ENCODE assay signal across 20 cellular contexts in genomic region chr12:101256271-101256670, GRCh38. TPM values are rescaled to one million over a fixed set of nuclear protein-coding genes. Genes with fewer than 3 reads are reported as not detected.
DNase-seq lines count a peak whose midpoint lies in the region; ATAC-seq and TF ChIP-seq lines count a peak whose summit lies in the region.
"Had no signal": no experiment of that assay in that cellular context is flagged by ENCODE, and none has a peak within 500 bp of the region (broad histone marks: within the 10 kb centered on the region; RNA-seq: fewer than 3 reads in every experiment).

No MANE protein-coding gene starts in this region.

- H3F3A ChIP-seq in GM23248 (ENCODE audit: insufficient read depth), result no peaks in the 10 kb centered on the region
- H3F3A ChIP-seq in PC-3 (ENCODE audit: low read length, unreplicated experiment), result no peaks in the 10 kb centered on the region

- no peaks in the 10 kb centered on the region for H3K4me1 Mint-ChIP-seq in CD8-positive, alpha-beta memory T cell

- H3K9me3 ChIP-seq in GM23248 (ENCODE audit: low read depth), result no peaks in the 10 kb centered on the region
- no peaks in the 10 kb centered on the region for H3K9me3 ChIP-seq in esophagus muscularis mucosa
- H3K9me3 ChIP-seq in CD8-positive, alpha-beta memory T cell (ENCODE audit: low read length), result no peaks in the 10 kb centered on the region
- H3K9me3 ChIP-seq in BE2C, result no peaks in the 10 kb centered on the region
- H3K9me3 ChIP-seq in PC-3 (ENCODE audit: low read length), result no peaks in the 10 kb centered on the region

- H2AFZ ChIP-seq in GM23248 (no peak overlapping the region), PC-3 (ENCODE audit: low read length) (no peak overlapping the region)

- H3K79me1 ChIP-seq in mesendoderm (ENCODE audit: low read length), result no peaks in the 10 kb centered on the region

- no peak overlapping the region for H4K5ac ChIP-seq in mesendoderm (ENCODE audit: low read length)

- in situ Hi-C loops in GM23248 (cut with MboI), result no loop called here

- no peak overlapping the region for H3K4me3 ChIP-seq in GM23248
- H3K4me3 ChIP-seq in esophagus muscularis mucosa, result no peak overlapping the region
- H3K4me3 ChIP-seq in mesendoderm (ENCODE audit: low read length), result no peak overlapping the region
- no peak overlapping the region for H3K4me3 ChIP-seq in CD8-positive, alpha-beta memory T cell (ENCODE audit: low read length)
- no peak overlapping the region for H3K4me3 ChIP-seq in BE2C (ENCODE audit: low read depth, low read length)
- no peak overlapping the region for H3K4me3 ChIP-seq in PC-3 (ENCODE audit: low read length)
- H3K4me3 ChIP-seq: BLaER1, K562 had no signal

- no peaks in the 10 kb centered on the region for H3K4me1 ChIP-seq in GM23248 (ENCODE audit: insufficient read depth)
- no peaks in the 10 kb centered on the region for H3K4me1 ChIP-seq in esophagus muscularis mucosa
- H3K4me1 ChIP-seq in mesendoderm (ENCODE audit: control insufficient read depth, low read depth, low read length), result peaks cover 4% of the 10 kb centered on the region
- H3K4me1 ChIP-seq in CD8-positive, alpha-beta memory T cell (ENCODE audit: insufficient read depth, low read length), result no peaks in the 10 kb centered on the region
- no peaks in the 10 kb centered on the region for H3K4me1 ChIP-seq in BE2C
- H3K4me1 ChIP-seq in PC-3 (ENCODE audit: insufficient read depth, low read length), result no peaks in the 10 kb centered on the region
- H3K4me1 ChIP-seq: BLaER1 had no signal

- H3K27me3 Mint-ChIP-seq in CD8-positive, alpha-beta memory T cell, result peaks cover 7 to 15% of the 10 kb centered on the region in 2 donors

- CTCF ChIA-PET in CD8-positive, alpha-beta memory T cell (lab: Charles Lee), result no interaction called here
- CTCF ChIA-PET in PC-3 (lab: Charles Lee), result no interaction called here

- H4K8ac ChIP-seq in mesendoderm (ENCODE audit: low read depth, low read length), result no peak overlapping the region

- no peak for TF ChIP-seq POLR2A in esophagus muscularis mucosa (IDR thresholded peaks at IDR 0.05; ENCODE audit: low read depth)

- H3K9me2 ChIP-seq in GM23248 (ENCODE audit: insufficient read depth) (no peaks in the 10 kb centered on the region), PC-3 (replicated peaks; ENCODE audit: low read length) (no peaks in the 10 kb centered on the region)

- H3K79me2 ChIP-seq in GM23248 (ENCODE audit: insufficient read depth) (no peaks in the 10 kb centered on the region), mesendoderm (ENCODE audit: control insufficient read depth, insufficient read depth, low read length) (no peaks in the 10 kb centered on the region), PC-3 (ENCODE audit: low read length) (no peaks in the 10 kb centered on the region)

- no peaks in the 10 kb centered on the region for H3K36me3 ChIP-seq in GM23248 (ENCODE audit: low read depth)
- no peaks in the 10 kb centered on the region for H3K36me3 ChIP-seq in esophagus muscularis mucosa
- no peaks in the 10 kb centered on the region for H3K36me3 ChIP-seq in mesendoderm (ENCODE audit: control insufficient read depth, insufficient read depth, low read length)
- no peaks in the 10 kb centered on the region for H3K36me3 ChIP-seq in CD8-positive, alpha-beta memory T cell (ENCODE audit: insufficient read depth, low read length)
- H3K36me3 ChIP-seq in BE2C, result no peaks in the 10 kb centered on the region
- no peaks in the 10 kb centered on the region for H3K36me3 ChIP-seq in PC-3 (ENCODE audit: low read depth, low read length)
- H3K36me3 ChIP-seq: BLaER1 had no signal

- H3K36me3 Mint-ChIP-seq in CD8-positive, alpha-beta memory T cell, result no peaks in the 10 kb centered on the region
- H3K36me3 Mint-ChIP-seq: CD8-positive, alpha-beta T cell had no signal

- H3K4me2 ChIP-seq in GM23248 (ENCODE audit: unreplicated experiment) (no peak overlapping the region), mesendoderm (ENCODE audit: low read length) (no peak overlapping the region), PC-3 (ENCODE audit: low read length) (no peak overlapping the region)
- H3K4me2 ChIP-seq: BLaER1 had no signal

- 37% methylated on average over 4 of the region's 4 CpGs for WGBS in GM23248 (ENCODE audit: low coverage in 1 of 2, low lambda C conversion rate in 2 of 2, missing lambda C conversion rate in 2 of 2), 2 experiments
- 67% methylated on average over 4 of the region's 4 CpGs for WGBS in esophagus muscularis mucosa
- WGBS in mesendoderm (ENCODE audit: extremely low coverage, insufficient coverage, low lambda C conversion rate), result no CpG with 5 or more reads among the region's 4 CpGs

- H2BK120ac ChIP-seq in mesendoderm (ENCODE audit: low read depth, low read length), result no peak overlapping the region

- no TSS peak for BruUV-seq in PC-3 (replicated peaks; lab: Mats Ljungman, UMichigan)

- H3K18ac ChIP-seq in mesendoderm (ENCODE audit: low read length), result no peak overlapping the region

- no peak overlapping the region for H2BK5ac ChIP-seq in mesendoderm (ENCODE audit: low read length)

- no peak for TF ChIP-seq EP300 in esophagus muscularis mucosa (IDR thresholded peaks at IDR 0.05)

- DNase-seq in GM23248 (peak; percentile 4), esophagus muscularis mucosa (ENCODE audit: extremely low spot score) (peak; percentile 72), mesendoderm (peak; percentile 19), BE2C (no peak), PC-3 (no peak)
- DNase-seq in CD8-positive, alpha-beta memory T cell, result no peak
- no peak for DNase-seq in activated CD4-positive, alpha-beta T cell treated with anti-CD3 and anti-CD28 coated beads, Interleukin-2, amount 50 U/mL, for 1 hour
- DNase-seq: ACHN; AML-193; CD8-positive, alpha-beta T cell; COR-L47; DMS 273 treated with DMSO at 0.1 percent for 48 hours; DMS53; DND-41; GDM1; GOT3; H9; IMR-90 had no signal

- H3K23ac ChIP-seq in mesendoderm (ENCODE audit: low read length), result no peak overlapping the region

- ATAC-seq in PC-3, result no peak
- ATAC-seq: CD8-positive, alpha-beta T cell; K562 had no signal

- TF ChIP-seq CTCF in esophagus muscularis mucosa (IDR thresholded peaks at IDR 0.05) (no peak), BE2C (IDR thresholded peaks at IDR 0.05; ENCODE audit: low read depth, low read length) (no peak), PC-3 (conservative IDR thresholded peaks at IDR 0.05; ENCODE audit: low read depth, low read length) (no peak)

- H3K27ac Mint-ChIP-seq in CD8-positive, alpha-beta memory T cell, result no peak overlapping the region
- H3K27ac Mint-ChIP-seq: CD8-positive, alpha-beta T cell; H9 had no signal

- H3K27me3 ChIP-seq in GM23248 (replicated peaks; ENCODE audit: insufficient read depth) (no peaks in the 10 kb centered on the region), esophagus muscularis mucosa (peaks cover 0 to 7% (median 0%) of the 10 kb centered on the region in 4 donors), mesendoderm (ENCODE audit: insufficient read depth, low read length, poor library complexity) (no peaks in the 10 kb centered on the region), BE2C (no peaks in the 10 kb centered on the region), PC-3 (ENCODE audit: low read length) (peaks cover 25% of the 10 kb centered on the region; the same call in 1 of the 2 replicates)
- H3K27me3 ChIP-seq in CD8-positive, alpha-beta memory T cell (ENCODE audit: insufficient read depth, low read length, poor library complexity, severe bottlenecking), result no peaks in the 10 kb centered on the region
- H3K27me3 ChIP-seq: BLaER1 had no signal

- H3K4ac ChIP-seq in mesendoderm (ENCODE audit: low read depth, low read length), result no peak overlapping the region

- no peak overlapping the region for H2AK5ac ChIP-seq in mesendoderm (ENCODE audit: low read length)

- H3K56ac ChIP-seq in mesendoderm (ENCODE audit: low read length), result no peak overlapping the region

- H4K20me1 ChIP-seq in GM23248 (ENCODE audit: insufficient read depth) (no peaks in the 10 kb centered on the region), PC-3 (ENCODE audit: low read length) (no peaks in the 10 kb centered on the region)
- H4K20me1 ChIP-seq: BLaER1 had no signal

- intact Hi-C loops in esophagus muscularis mucosa (cut with DNase I) (no loop called here), PC-3 (cut with micrococcal nuclease) (no loop called here)

- POLR2A ChIA-PET in CD8-positive, alpha-beta memory T cell (lab: Charles Lee), result no interaction called here
- POLR2A ChIA-PET in PC-3 (lab: Charles Lee; ENCODE audit: unreplicated experiment), result no interaction called here

- H3K9me3 Mint-ChIP-seq in CD8-positive, alpha-beta memory T cell, result no peaks in the 10 kb centered on the region
- H3K9me3 Mint-ChIP-seq: CD8-positive, alpha-beta T cell had no signal

- H2BK15ac ChIP-seq in mesendoderm (replicated peaks; ENCODE audit: low read depth), result no peak overlapping the region

- no peak overlapping the region for H3K9ac ChIP-seq in GM23248
- H3K9ac ChIP-seq in mesendoderm (ENCODE audit: low read length), result no peak overlapping the region
- H3K9ac ChIP-seq in PC-3 (ENCODE audit: low read length), result no peak overlapping the region
- H3K9ac ChIP-seq: BLaER1 had no signal

- H3K27ac ChIP-seq in GM23248, result no peak overlapping the region
- no peak overlapping the region for H3K27ac ChIP-seq in esophagus muscularis mucosa (replicated peaks in 1 of 4)
- H3K27ac ChIP-seq in mesendoderm (ENCODE audit: low read depth, low read length), result no peak overlapping the region
- H3K27ac ChIP-seq in CD8-positive, alpha-beta memory T cell (ENCODE audit: low read depth, low read length), result no peak overlapping the region
- no peak overlapping the region for H3K27ac ChIP-seq in PC-3 (ENCODE audit: low read length)
- H3K27ac ChIP-seq: BLaER1 had no signal

- H3K4me3 Mint-ChIP-seq in CD8-positive, alpha-beta memory T cell, result no peak overlapping the region
- H3K4me3 Mint-ChIP-seq: CD8-positive, alpha-beta T cell; H9 had no signal

RNA-seq across cellular contexts. Expression of gene UTP20, which starts 23.6 kb away (rescaled TPM):
- total RNA-seq in GM23248 (2014; rRNA removed; shearing (Covaris generic)), result 13.4 and 15.4 TPM in 2 replicates
- polyA plus RNA-seq in GM23248 (2016; fragmentation: Nextera tagmentation; extraction: Ambion mirVana), result 3.6 and 4.1 TPM in 2 replicates
- 10 to 100 TPM in 3 of 4 donors, 1 to 10 TPM in 1; 9.3 to 12.6 (median 10.7) TPM for total RNA-seq in esophagus muscularis mucosa
- polyA plus RNA-seq in mesendoderm (2013, experiment 1 of 2), result 18.4 TPM
- 17.3 TPM for polyA plus RNA-seq in mesendoderm (2013, experiment 2 of 2)
- 10 to 100 TPM; 58.6 to 58.8 TPM for total RNA-seq in CD8-positive, alpha-beta memory T cell
- polyA plus RNA-seq in CD8-positive, alpha-beta memory T cell, result 5.8 TPM
- polyA plus RNA-seq in BE2C (2012; ENCODE audit: insufficient read depth, insufficient read length, low read depth), result 6.1 TPM
- 31.3 and 35.8 TPM in 2 replicates for total RNA-seq in PC-3 (2014; rRNA removed)

RNA-seq across cellular contexts. Expression of gene SLC5A8, which starts 46.2 kb away (rescaled TPM):
- total RNA-seq in GM23248 (2014; rRNA removed; shearing (Covaris generic)), result not detected in 2 replicates
- not detected in 2 replicates for polyA plus RNA-seq in GM23248 (2016; fragmentation: Nextera tagmentation; extraction: Ambion mirVana)
- not detected for total RNA-seq in esophagus muscularis mucosa
- polyA plus RNA-seq in mesendoderm (2013, experiment 1 of 2), result 0.01 TPM
- 0.04 TPM for polyA plus RNA-seq in mesendoderm (2013, experiment 2 of 2)
- total RNA-seq in CD8-positive, alpha-beta memory T cell, result not detected
- polyA plus RNA-seq in CD8-positive, alpha-beta memory T cell, result not detected
- polyA plus RNA-seq in BE2C (2012; ENCODE audit: insufficient read depth, insufficient read length, low read depth), result not detected
- not detected in 2 replicates for total RNA-seq in PC-3 (2014; rRNA removed)
- total RNA-seq: CD8-positive, alpha-beta T cell; IMR-90; K562 had no signal
- polyA plus RNA-seq: IMR-90, K562 had no signal

Comparison
In these comparisons a context has a peak if more than half of its experiments do, and no peak if none do; other contexts are left out.
1. DNase-seq: peak in GM23248 (single experiment), esophagus muscularis mucosa (single experiment) and mesendoderm (single experiment); none in CD8-positive, alpha-beta memory T cell (0 of 5), BE2C (single experiment), activated CD4-positive, alpha-beta T cell treated with anti-CD3 and anti-CD28 coated beads, Interleukin-2, amount 50 U/mL, for 1 hour (single experiment) and PC-3 (single experiment).